In the genomic region with DNA sequence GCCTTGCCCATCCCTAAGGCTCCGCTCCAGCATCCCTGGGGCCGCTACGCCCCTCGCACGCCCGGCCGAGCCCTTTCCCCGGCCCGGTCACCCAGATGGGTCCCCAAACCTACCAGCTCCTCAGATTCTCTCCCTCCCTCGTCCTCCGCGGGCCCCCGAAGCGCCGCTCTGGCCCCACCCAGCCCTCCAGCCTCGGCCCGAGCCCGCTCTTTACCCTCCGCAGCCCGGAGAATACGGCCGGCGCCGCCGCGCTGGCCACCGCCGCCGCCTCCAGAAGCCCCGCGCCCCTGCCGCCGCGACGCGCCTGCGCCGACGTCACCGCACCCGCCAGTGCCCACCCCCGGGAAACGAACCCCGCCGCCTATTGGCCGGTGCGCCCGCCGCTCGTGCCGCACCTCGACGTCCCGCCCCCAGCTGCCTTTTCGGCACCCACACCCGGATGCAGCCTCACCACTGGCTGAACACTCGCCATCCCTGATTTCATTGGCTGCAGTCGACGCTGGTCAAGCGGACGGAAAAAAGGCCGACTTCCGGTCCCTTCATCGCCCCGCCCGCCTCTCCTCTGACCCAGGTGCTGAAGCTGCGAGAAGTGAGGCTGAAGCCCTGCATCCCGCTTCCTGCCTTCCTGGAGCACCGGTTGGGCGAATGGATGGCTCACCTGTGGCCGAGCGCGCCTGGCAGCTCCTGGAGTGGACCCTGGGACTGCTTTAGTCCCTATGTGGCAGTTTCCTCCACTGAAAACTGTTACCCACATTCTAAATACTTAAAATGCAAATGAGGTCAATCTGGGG, we compare ENCODE assay signal across 8 cellular contexts. TPM values are rescaled to one million over a fixed set of nuclear protein-coding genes. Genes with fewer than 3 reads are reported as not detected.
DNase-seq lines count a peak whose midpoint lies in the region; ATAC-seq and TF ChIP-seq lines count a peak whose summit lies in the region.

A gene (minus strand): TSS at position 292 of the 791 bp plus-strand sequence. CDS start 1,364 bp downstream, outside the sequence.

- POLR2A ChIA-PET in naive thymus-derived CD4-positive, alpha-beta T cell (lab: Charles Lee) = interaction anchor here (0.9 to 2.7 kb wide), 8 partner anchors 8 to 283 kb away, joined by 3 to 44 read pairs (median 4); a partner anchor contains a TSS

- peaks cover 41% of the 10 kb centered on the region for H3K36me3 ChIP-seq in DND-41 (ENCODE audit: insufficient read depth, low read length)
- peaks cover 23% of the 10 kb centered on the region for H3K36me3 ChIP-seq in GM23248 (ENCODE audit: low read depth)
- H3K36me3 ChIP-seq in naive thymus-derived CD4-positive, alpha-beta T cell (ENCODE audit: control insufficient read depth in 2 of 3, insufficient read depth in 3 of 3, low read length in 3 of 3) = peaks cover 0 to 42% (median 0%) of the 10 kb centered on the region in 3 experiments

- H3K36me3 Mint-ChIP-seq in activated T-helper 1 cell treated with anti-CD3 and anti-CD28 coated beads, Interleukin-12 subunit alpha, Interleukin-12 subunit beta, Interleukin-2, Interleukin-4 antibody, amounts not matched to agents 30 ng/mL and 10 ng/mL and 1 ng/mL, durations not matched to agents 14 hours and 24 hours and 36 hours (ENCODE audit: low read depth) = peaks cover 15% of the 10 kb centered on the region
- H3K36me3 Mint-ChIP-seq in naive thymus-derived CD4-positive, alpha-beta T cell = peaks cover 0 to 8% (median 5%) of the 10 kb centered on the region in 5 donors
- H3K36me3 Mint-ChIP-seq in stimulated activated naive B cell treated with anti-CD40 and anti-IgM and Interleukin-4, amounts not matched to agents 10 μg/mL and 1 μg/mL and 100 μg/mL, for 72 hours = peaks cover 14 to 28% of the 10 kb centered on the region in 2 donors

- H3K9me3 ChIP-seq in DND-41 (ENCODE audit: insufficient read depth, low read length, severe bottlenecking) = no peaks in the 10 kb centered on the region
- H3K9me3 ChIP-seq in GM23248 (ENCODE audit: low read depth) = no peaks in the 10 kb centered on the region
- no peaks in the 10 kb centered on the region for H3K9me3 ChIP-seq in naive thymus-derived CD4-positive, alpha-beta T cell (ENCODE audit: control insufficient read depth in 2 of 3, low read length in 3 of 3)

- H3K27ac ChIP-seq in DND-41 (ENCODE audit: low read length) = peak within 1 kb of the TSS; percentile 79
- H3K27ac ChIP-seq in GM23248 = peak within 1 kb of the TSS; percentile 95
- peak within 1 kb of the TSS; percentile 90 for H3K27ac ChIP-seq in naive thymus-derived CD4-positive, alpha-beta T cell (ENCODE audit: low read depth, low read length)

- peak within 1 kb of the TSS; percentile 91 for H3K4me3 Mint-ChIP-seq in activated T-helper 1 cell treated with anti-CD3 and anti-CD28 coated beads, Interleukin-12 subunit alpha, Interleukin-12 subunit beta, Interleukin-2, Interleukin-4 antibody, amounts not matched to agents 30 ng/mL and 10 ng/mL and 1 ng/mL, durations not matched to agents 14 hours and 24 hours and 36 hours
- H3K4me3 Mint-ChIP-seq in naive thymus-derived CD4-positive, alpha-beta T cell = peak within 1 kb of the TSS; percentile 64 to 98 (median 90)
- peak within 1 kb of the TSS; percentile 97 to 98 for H3K4me3 Mint-ChIP-seq in stimulated activated naive B cell treated with anti-CD40 and anti-IgM and Interleukin-4, amounts not matched to agents 10 μg/mL and 1 μg/mL and 100 μg/mL, for 72 hours

- no peaks in the 10 kb centered on the region for H3K27me3 Mint-ChIP-seq in activated T-helper 1 cell treated with anti-CD3 and anti-CD28 coated beads, Interleukin-12 subunit alpha, Interleukin-12 subunit beta, Interleukin-2, Interleukin-4 antibody, amounts not matched to agents 30 ng/mL and 10 ng/mL and 1 ng/mL, durations not matched to agents 14 hours and 24 hours and 36 hours (ENCODE audit: insufficient read depth)
- no peaks in the 10 kb centered on the region for H3K27me3 Mint-ChIP-seq in naive thymus-derived CD4-positive, alpha-beta T cell
- no peaks in the 10 kb centered on the region for H3K27me3 Mint-ChIP-seq in stimulated activated naive B cell treated with anti-CD40 and anti-IgM and Interleukin-4, amounts not matched to agents 10 μg/mL and 1 μg/mL and 100 μg/mL, for 72 hours

- H3K4me1 ChIP-seq in DND-41 (ENCODE audit: insufficient read depth, low read length) (peaks cover 26% of the 10 kb centered on the region), GM23248 (ENCODE audit: insufficient read depth) (peaks cover 23% of the 10 kb centered on the region)
- H3K4me1 ChIP-seq in naive thymus-derived CD4-positive, alpha-beta T cell (ENCODE audit: control insufficient read depth in 2 of 2, insufficient read depth in 2 of 2, low read length in 2 of 2) = peaks cover 13 to 16% of the 10 kb centered on the region in 2 donors

- peak within 1 kb of the TSS; percentile 98 to 100 for H3K4me3 ChIP-seq in DND-41 (ENCODE audit: low read depth in 1 of 2, low read length in 2 of 2)
- peak within 1 kb of the TSS; percentile 97 for H3K4me3 ChIP-seq in GM23248
- H3K4me3 ChIP-seq in naive thymus-derived CD4-positive, alpha-beta T cell (ENCODE audit: low read length) = peak within 1 kb of the TSS; percentile 90

- H3K9me2 ChIP-seq in GM23248 (ENCODE audit: insufficient read depth) = no peaks in the 10 kb centered on the region

- intact Hi-C loops in activated T-helper 1 cell treated with anti-CD3 and anti-CD28 coated beads, Interleukin-12 subunit alpha, Interleukin-12 subunit beta, Interleukin-2, Interleukin-4 antibody, amounts not matched to agents 30 ng/mL and 10 ng/mL and 1 ng/mL, durations not matched to agents 14 hours and 24 hours and 36 hours (cut with micrococcal nuclease) = loop anchor here (1.0 to 5.0 kb wide), 4 partner anchors 12 to 344 kb away; a partner anchor contains a TSS
- intact Hi-C loops in naive thymus-derived CD4-positive, alpha-beta T cell (cut with micrococcal nuclease) = loop anchor here (1.0 kb wide), 3 partner anchors 14 to 209 kb away; a partner anchor contains a TSS

- peak within 1 kb of the TSS; percentile 82 for H3K27ac Mint-ChIP-seq in activated T-helper 1 cell treated with anti-CD3 and anti-CD28 coated beads, Interleukin-12 subunit alpha, Interleukin-12 subunit beta, Interleukin-2, Interleukin-4 antibody, amounts not matched to agents 30 ng/mL and 10 ng/mL and 1 ng/mL, durations not matched to agents 14 hours and 24 hours and 36 hours
- peak within 1 kb of the TSS; percentile 44 to 89 (median 83) for H3K27ac Mint-ChIP-seq in naive thymus-derived CD4-positive, alpha-beta T cell
- peak within 1 kb of the TSS; percentile 56 for H3K27ac Mint-ChIP-seq in stimulated activated naive B cell treated with anti-CD40 and anti-IgM and Interleukin-4, amounts not matched to agents 10 μg/mL and 1 μg/mL and 100 μg/mL, for 72 hours

- H3K4me1 Mint-ChIP-seq in activated T-helper 1 cell treated with anti-CD3 and anti-CD28 coated beads, Interleukin-12 subunit alpha, Interleukin-12 subunit beta, Interleukin-2, Interleukin-4 antibody, amounts not matched to agents 30 ng/mL and 10 ng/mL and 1 ng/mL, durations not matched to agents 14 hours and 24 hours and 36 hours (ENCODE audit: low read depth) = peaks cover 25% of the 10 kb centered on the region
- peaks cover 13 to 34% (median 29%) of the 10 kb centered on the region in 7 donors for H3K4me1 Mint-ChIP-seq in naive thymus-derived CD4-positive, alpha-beta T cell
- peaks cover 18 to 43% of the 10 kb centered on the region in 2 donors for H3K4me1 Mint-ChIP-seq in stimulated activated naive B cell treated with anti-CD40 and anti-IgM and Interleukin-4, amounts not matched to agents 10 μg/mL and 1 μg/mL and 100 μg/mL, for 72 hours

- TF ChIP-seq CTCF in DND-41 (IDR thresholded peaks at IDR 0.05; ENCODE audit: borderline replicate concordance, extremely low read depth, low read length, poor library complexity, severe bottlenecking) = no peak

- H3F3A ChIP-seq in GM23248 (ENCODE audit: insufficient read depth) = peaks cover 56% of the 10 kb centered on the region

- in situ Hi-C loops in GM23248 (cut with MboI) = no loop called here

- no peaks in the 10 kb centered on the region for H3K27me3 ChIP-seq in DND-41 (ENCODE audit: insufficient read depth, low read length, poor library complexity)
- H3K27me3 ChIP-seq in GM23248 (replicated peaks; ENCODE audit: insufficient read depth) = no peaks in the 10 kb centered on the region
- no peaks in the 10 kb centered on the region for H3K27me3 ChIP-seq in naive thymus-derived CD4-positive, alpha-beta T cell (ENCODE audit: control insufficient read depth in 2 of 2, insufficient read depth in 2 of 2, low read length in 2 of 2)

- H3K79me2 ChIP-seq in DND-41 (ENCODE audit: insufficient read depth, low read length) (peaks cover 43% of the 10 kb centered on the region), GM23248 (ENCODE audit: insufficient read depth) (peaks cover 48% of the 10 kb centered on the region)

- H4K20me1 ChIP-seq in DND-41 (ENCODE audit: insufficient read depth, low read length) (peaks cover 38% of the 10 kb centered on the region), GM23248 (ENCODE audit: insufficient read depth) (peaks cover 4% of the 10 kb centered on the region; the same call in 1 of the 2 replicates)

- WGBS in GM23248 (ENCODE audit: low coverage in 1 of 2, low lambda C conversion rate in 2 of 2, missing lambda C conversion rate in 2 of 2), 2 experiments = 1% methylated on average over 32 to 73 of the region's 73 CpGs

- H3K9me3 Mint-ChIP-seq in activated T-helper 1 cell treated with anti-CD3 and anti-CD28 coated beads, Interleukin-12 subunit alpha, Interleukin-12 subunit beta, Interleukin-2, Interleukin-4 antibody, amounts not matched to agents 30 ng/mL and 10 ng/mL and 1 ng/mL, durations not matched to agents 14 hours and 24 hours and 36 hours = no peaks in the 10 kb centered on the region
- no peaks in the 10 kb centered on the region for H3K9me3 Mint-ChIP-seq in naive thymus-derived CD4-positive, alpha-beta T cell
- no peaks in the 10 kb centered on the region for H3K9me3 Mint-ChIP-seq in stimulated activated naive B cell treated with anti-CD40 and anti-IgM and Interleukin-4, amounts not matched to agents 10 μg/mL and 1 μg/mL and 100 μg/mL, for 72 hours

- CTCF ChIA-PET in naive thymus-derived CD4-positive, alpha-beta T cell (lab: Charles Lee) = interaction anchor here (0.9 to 1.2 kb wide), 3 partner anchors 15 to 233 kb away, joined by 3 to 5 read pairs (median 3); a partner anchor contains a TSS

- peak within 1 kb of the TSS; percentile 85 for H3K4me2 ChIP-seq in DND-41 (ENCODE audit: insufficient read depth, low read length)
- peak within 1 kb of the TSS; percentile 100 for H3K4me2 ChIP-seq in GM23248 (ENCODE audit: unreplicated experiment)

- H2AFZ ChIP-seq in DND-41 (ENCODE audit: low read depth, low read length) = peak within 1 kb of the TSS; percentile 80
- no peak within 1 kb of the TSS for H2AFZ ChIP-seq in GM23248

- H3K9ac ChIP-seq in DND-41 (ENCODE audit: low read depth, low read length) (peak within 1 kb of the TSS; percentile 92), GM23248 (peak within 1 kb of the TSS; percentile 99)

- peak; percentile 94 for DNase-seq in DND-41
- DNase-seq in GM23248 = peak; percentile 99
- peak; percentile 94 to 96 for DNase-seq in Kasumi-1 (lab: John Stamatoyannopoulos, UW)
- peak; percentile 97 for DNase-seq in RPMI7951 (ENCODE audit: low read depth)
- DNase-seq in activated T-helper 1 cell treated with anti-CD3 and anti-CD28 coated beads, Interleukin-12 subunit alpha, Interleukin-12 subunit beta, Interleukin-2, Interleukin-4 antibody, amounts not matched to agents 30 ng/mL and 10 ng/mL and 1 ng/mL, durations not matched to agents 14 hours and 24 hours and 36 hours (ENCODE audit: low spot score) = peak; percentile 93
- peak; percentile 97 for DNase-seq in fibroblast of gingiva (ENCODE audit: low read depth)
- peak; percentile 75 to 97 (median 86) for DNase-seq in naive thymus-derived CD4-positive, alpha-beta T cell
- DNase-seq in stimulated activated naive B cell treated with anti-CD40 and anti-IgM and Interleukin-4, amounts not matched to agents 10 μg/mL and 1 μg/mL and 100 μg/mL, for 72 hours = peak; percentile 95

- ATAC-seq in DND-41 (ENCODE audit: insufficient read depth, low read depth) = peak; percentile 92
- peak; percentile 97 for ATAC-seq in naive thymus-derived CD4-positive, alpha-beta T cell
- ATAC-seq in stimulated activated naive B cell treated with anti-CD40 and anti-IgM and Interleukin-4, amounts not matched to agents 10 μg/mL and 1 μg/mL and 100 μg/mL, for 72 hours (replicated peaks) = peak; percentile 93 to 95

RNA-seq across cellular contexts. Expression of the gene that starts here (rescaled TPM):
- 167 and 194 TPM in 2 replicates for total RNA-seq in GM23248 (2014; rRNA removed; shearing (Covaris generic))
- 47.6 and 51.1 TPM in 2 replicates for polyA plus RNA-seq in GM23248 (2016; fragmentation: Nextera tagmentation; extraction: Ambion mirVana)
- total RNA-seq in RPMI7951 (2014; rRNA removed; shearing (Covaris generic)) = 54.1 and 74.7 TPM in 2 replicates
- total RNA-seq in activated T-helper 1 cell treated with anti-CD3 and anti-CD28 coated beads, Interleukin-12 subunit alpha, Interleukin-12 subunit beta, Interleukin-2, Interleukin-4 antibody, amounts not matched to agents 30 ng/mL and 10 ng/mL and 1 ng/mL, durations not matched to agents 14 hours and 24 hours and 36 hours = 47.2 and 47.3 TPM in 2 replicates
- total RNA-seq in naive thymus-derived CD4-positive, alpha-beta T cell = 10 to 100 TPM; 24.7 to 40.3 (median 33.9) TPM
- 10 to 100 TPM; 18.2 to 35.4 TPM for polyA plus RNA-seq in naive thymus-derived CD4-positive, alpha-beta T cell

Comparison
In these comparisons a context has a peak if more than half of its experiments do, and no peak if none do; other contexts are left out.
1. Peak in every context shown above with its lines: DNase-seq, ATAC-seq, H3K4me3 ChIP-seq and H3K27ac ChIP-seq.